In the genomic region with DNA sequence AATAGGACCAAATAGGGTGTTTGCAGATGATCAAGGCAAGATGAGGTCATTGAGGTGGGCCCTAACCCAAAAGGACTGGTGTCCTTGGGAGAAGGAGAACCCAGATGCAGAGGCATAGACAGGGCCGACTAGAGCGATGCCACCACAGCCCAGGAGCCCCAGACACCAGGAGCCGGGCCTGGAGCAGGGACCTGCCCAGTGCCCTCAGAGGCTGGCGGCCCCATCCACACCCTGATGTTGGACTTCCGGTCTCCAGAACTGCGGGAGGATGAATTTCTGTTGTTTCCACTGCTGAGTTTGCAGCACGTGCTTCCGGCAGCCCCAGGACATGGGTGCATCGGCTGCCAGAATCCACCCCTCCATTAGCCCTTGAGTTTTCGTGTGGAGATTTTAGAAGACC, we compare ENCODE assay signal across 25 cellular contexts. TPM values are rescaled to one million over a fixed set of nuclear protein-coding genes. Genes with fewer than 3 reads are reported as not detected.
DNase-seq lines count a peak whose midpoint lies in the region; ATAC-seq and TF ChIP-seq lines count a peak whose summit lies in the region.
"Had no signal": no experiment of that assay in that cellular context is flagged by ENCODE, and none has a peak within 500 bp of the region (broad histone marks: within the 10 kb centered on the region; RNA-seq: fewer than 3 reads in every experiment).

No MANE protein-coding gene starts in this region.

- no peak overlapping the region for H3K27ac ChIP-seq in right atrium auricular region
- H3K27ac ChIP-seq in spleen = no peak overlapping the region
- H3K27ac ChIP-seq: 22Rv1; BLaER1 treated with 17β-estradiol and CSF1 and Interleukin-3, amounts not matched to agents 10 nM and 100 nM; PC-9; RWPE1 had no signal

- no peaks in the 10 kb centered on the region for H3K27me3 Mint-ChIP-seq in activated CD8-positive, alpha-beta memory T cell treated with anti-CD3 and anti-CD28 coated beads, Interleukin-2, amount 10 ng/mL, durations not matched to agents 7 days and 5 days

- H3K4me3 ChIP-seq in right atrium auricular region (no peak overlapping the region), mucosa of descending colon (no peak overlapping the region), spleen (no peak overlapping the region)
- H3K4me3 ChIP-seq: BLaER1 treated with 17β-estradiol and CSF1 and Interleukin-3, amounts not matched to agents 10 nM and 100 nM; PC-9 had no signal

- TF ChIP-seq CTCF in right atrium auricular region (IDR thresholded peaks at IDR 0.05) = no peak
- no peak for TF ChIP-seq CTCF in mucosa of descending colon (IDR thresholded peaks at IDR 0.05)
- no peak for TF ChIP-seq CTCF in spleen (IDR thresholded peaks at IDR 0.05 in 8 of 11, conservative IDR thresholded peaks at IDR 0.05 in 3 of 11)

- no peak for TF ChIP-seq POLR2A in spleen (IDR thresholded peaks at IDR 0.05)

- no peaks in the 10 kb centered on the region for H3K9me3 Mint-ChIP-seq in activated CD8-positive, alpha-beta memory T cell treated with anti-CD3 and anti-CD28 coated beads, Interleukin-2, amount 10 ng/mL, durations not matched to agents 7 days and 5 days (ENCODE audit: low read depth)
- H3K9me3 Mint-ChIP-seq: CD8-positive, alpha-beta T cell had no signal

- DNase-seq in activated CD8-positive, alpha-beta memory T cell treated with anti-CD3 and anti-CD28 coated beads, Interleukin-2, amount 50 U/mL, for 4 hours = peak; percentile 4
- no peak for DNase-seq in activated CD8-positive, alpha-beta memory T cell treated with anti-CD3 and anti-CD28 coated beads, Interleukin-2, amount 10 ng/mL, durations not matched to agents 7 days and 5 days
- DNase-seq in left ventricle myocardium superior = peak; percentile 20
- no peak for DNase-seq in right atrium auricular region (ENCODE audit: low spot score)
- DNase-seq in mucosa of descending colon = peak in 2 of 3 donors; percentile 4 to 22
- DNase-seq in spleen = peak; percentile 67
- no peak for DNase-seq in EL
- DNase-seq in stimulated activated naive CD4-positive, alpha-beta T cell treated with Interleukin-2 at 50 U/mL for 16 hours (lab: John Stamatoyannopoulos, UW) = no peak
- DNase-seq: ACHN; CD8-positive, alpha-beta T cell; DND-41; GOT3; HCEC 1CT; KBM-7; NCI-H1092; NCI-H1436 treated with DMSO at 0.1 percent for 48 hours; NCI-H1930; NCI-H510A; NCI-H748 treated with DMSO at 0.1 percent for 48 hours; PC-9 had no signal

- CTCF ChIA-PET in activated CD8-positive, alpha-beta memory T cell treated with anti-CD3 and anti-CD28 coated beads, Interleukin-2, amount 10 ng/mL, durations not matched to agents 7 days and 5 days (lab: Charles Lee) = interaction anchor here (1.5 kb wide), 1 partner anchor 17 kb away, joined by 4 read pairs; no protein-coding TSS in a partner anchor

- no peak overlapping the region for H3K27ac Mint-ChIP-seq in activated CD8-positive, alpha-beta memory T cell treated with anti-CD3 and anti-CD28 coated beads, Interleukin-2, amount 10 ng/mL, durations not matched to agents 7 days and 5 days
- H3K27ac Mint-ChIP-seq: CD8-positive, alpha-beta T cell had no signal

- H3K4me1 Mint-ChIP-seq in activated CD8-positive, alpha-beta memory T cell treated with anti-CD3 and anti-CD28 coated beads, Interleukin-2, amount 10 ng/mL, durations not matched to agents 7 days and 5 days = no peaks in the 10 kb centered on the region

- no peaks in the 10 kb centered on the region for H3K36me3 Mint-ChIP-seq in activated CD8-positive, alpha-beta memory T cell treated with anti-CD3 and anti-CD28 coated beads, Interleukin-2, amount 10 ng/mL, durations not matched to agents 7 days and 5 days
- H3K36me3 Mint-ChIP-seq: CD8-positive, alpha-beta T cell had no signal

- H3K27me3 ChIP-seq in right atrium auricular region = peaks cover 0 to 6% of the 10 kb centered on the region in 2 donors
- H3K27me3 ChIP-seq in spleen (replicated peaks in 1 of 7) = peaks cover 0 to 80% (median 21%) of the 10 kb centered on the region in 7 donors

- 63 to 85% (median 83%) methylated on average over 7 to 10 of the region's 10 CpGs for WGBS in spleen, 5 donors

- H3K9me3 ChIP-seq in right atrium auricular region = no peaks in the 10 kb centered on the region
- no peaks in the 10 kb centered on the region for H3K9me3 ChIP-seq in mucosa of descending colon
- peaks cover 0 to 5% (median 2%) of the 10 kb centered on the region in 8 donors for H3K9me3 ChIP-seq in spleen

- ATAC-seq in activated CD8-positive, alpha-beta memory T cell treated with anti-CD3 and anti-CD28 coated beads, Interleukin-2, amount 10 ng/mL, durations not matched to agents 7 days and 5 days = no peak
- no peak for ATAC-seq in left ventricle myocardium superior
- no peak for ATAC-seq in mucosa of descending colon
- ATAC-seq: CD8-positive, alpha-beta T cell had no signal

- peaks cover 0 to 9% of the 10 kb centered on the region in 2 donors for H3K4me1 ChIP-seq in right atrium auricular region
- no peaks in the 10 kb centered on the region for H3K4me1 ChIP-seq in mucosa of descending colon (ENCODE audit: low read depth)
- peaks cover 0 to 13% (median 9%) of the 10 kb centered on the region in 6 donors for H3K4me1 ChIP-seq in spleen

- no peak overlapping the region for H3K4me3 Mint-ChIP-seq in activated CD8-positive, alpha-beta memory T cell treated with anti-CD3 and anti-CD28 coated beads, Interleukin-2, amount 10 ng/mL, durations not matched to agents 7 days and 5 days
- H3K4me3 Mint-ChIP-seq: CD8-positive, alpha-beta T cell had no signal

- H3K36me3 ChIP-seq in right atrium auricular region (no peaks in the 10 kb centered on the region), mucosa of descending colon (ENCODE audit: low read depth) (no peaks in the 10 kb centered on the region), spleen (no peaks in the 10 kb centered on the region)
- H3K36me3 ChIP-seq: BLaER1 treated with 17β-estradiol and CSF1 and Interleukin-3, amounts not matched to agents 10 nM and 100 nM had no signal

- intact Hi-C loops in left ventricle myocardium superior (cut with micrococcal nuclease) = loop anchor here (10.0 kb wide), 1 partner anchor 411 kb away; no protein-coding TSS in a partner anchor
- intact Hi-C loops in mucosa of descending colon (cut with DNase I, micrococcal nuclease) = loop anchor here (10.0 kb wide), 1 partner anchor 411 kb away; no protein-coding TSS in a partner anchor
- intact Hi-C loops in spleen (cut with DNase I; ENCODE audit: low total_unique reads) = loop anchor here (5.0 kb wide), 1 partner anchor 408 kb away; no protein-coding TSS in a partner anchor

RNA-seq across cellular contexts. Expression of gene ACTRT2, which starts 7.2 kb away (rescaled TPM):
- not detected for total RNA-seq in activated CD8-positive, alpha-beta memory T cell treated with anti-CD3 and anti-CD28 coated beads, Interleukin-2, amount 10 ng/mL, durations not matched to agents 7 days and 5 days
- total RNA-seq in left ventricle myocardium superior = not detected
- not detected for total RNA-seq in right atrium auricular region
- total RNA-seq in mucosa of descending colon = not detected
- not detected for total RNA-seq in spleen
- not detected for polyA plus RNA-seq in spleen
- total RNA-seq: CD8-positive, alpha-beta T cell; G401; HT1080; PC-9 had no signal

RNA-seq across cellular contexts. Expression of gene PRDM16, which starts 55.0 kb away (rescaled TPM):
- total RNA-seq in activated CD8-positive, alpha-beta memory T cell treated with anti-CD3 and anti-CD28 coated beads, Interleukin-2, amount 10 ng/mL, durations not matched to agents 7 days and 5 days = not detected
- 17.7 TPM for total RNA-seq in left ventricle myocardium superior
- 1 to 10 TPM in 1 of 2 donors, under 1 TPM in 1; 0.22 to 3.3 TPM for total RNA-seq in right atrium auricular region
- 1 to 10 TPM; 1.6 to 2.5 (median 2.4) TPM for total RNA-seq in mucosa of descending colon
- total RNA-seq in spleen = 1 to 10 TPM in 6 of 7 donors, under 1 TPM in 1; 0.51 to 3.2 (median 1.7) TPM
- under 1 TPM; 0.43 to 0.99 (median 0.44) TPM for polyA plus RNA-seq in spleen
- total RNA-seq: CD8-positive, alpha-beta T cell; HT1080; PC-9 had no signal

Comparison
In these comparisons a context has a peak if more than half of its experiments do, and no peak if none do; other contexts are left out.
1. DNase-seq: peak in activated CD8-positive, alpha-beta memory T cell treated with anti-CD3 and anti-CD28 coated beads, Interleukin-2, amount 50 U/mL, for 4 hours (single experiment), left ventricle myocardium superior (single experiment), mucosa of descending colon (2 of 3) and spleen (single experiment); none in activated CD8-positive, alpha-beta memory T cell treated with anti-CD3 and anti-CD28 coated beads, Interleukin-2, amount 10 ng/mL, durations not matched to agents 7 days and 5 days (single experiment), right atrium auricular region (single experiment), EL (single experiment) and stimulated activated naive CD4-positive, alpha-beta T cell treated with Interleukin-2 at 50 U/mL for 16 hours (single experiment).